In the genomic region with DNA sequence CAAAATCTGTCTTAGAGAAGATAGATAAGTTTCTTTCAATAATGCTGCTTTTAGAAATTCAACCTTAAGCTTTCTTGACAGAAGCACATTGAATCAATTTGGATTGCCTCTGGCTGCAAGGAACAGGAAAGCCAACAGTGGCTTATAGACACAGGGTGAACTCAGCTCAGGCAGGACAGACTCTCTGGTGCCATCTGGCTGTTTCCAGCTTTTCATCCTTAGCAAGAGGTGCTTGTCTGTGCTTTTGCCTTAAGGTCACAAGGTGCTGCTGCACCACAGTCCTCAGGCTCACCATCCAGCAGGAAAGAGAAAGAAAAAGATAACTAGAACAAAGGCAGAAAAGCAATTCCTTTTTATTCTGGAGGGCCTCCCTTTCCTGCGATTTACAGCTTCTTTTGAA, we compare ENCODE assay signal across 8 cellular contexts.
DNase-seq lines count a peak whose midpoint lies in the region; TF ChIP-seq lines count a peak whose summit lies in the region.

No MANE protein-coding gene starts in this region.

- no peaks in the 10 kb centered on the region for H3K4me1 Mint-ChIP-seq in activated T-helper 1 cell treated with anti-CD3 and anti-CD28 coated beads, Interleukin-12 subunit alpha, Interleukin-12 subunit beta, Interleukin-2, Interleukin-4 antibody, amounts not matched to agents 30 ng/mL and 10 ng/mL and 1 ng/mL, durations not matched to agents 14 hours and 24 hours and 36 hours (ENCODE audit: low read depth)

- H3K36me3 ChIP-seq in colonic mucosa: no peaks in the 10 kb centered on the region
- no peaks in the 10 kb centered on the region for H3K36me3 ChIP-seq in osteoblast (ENCODE audit: insufficient read depth, low read length)

- H3K27me3 ChIP-seq in colonic mucosa (no peaks in the 10 kb centered on the region), osteoblast (ENCODE audit: insufficient read depth, low read length) (peaks cover 27% of the 10 kb centered on the region)

- H3K27ac ChIP-seq in colonic mucosa: no peak overlapping the region
- H3K27ac ChIP-seq in osteoblast (ENCODE audit: low read depth, low read length): no peak overlapping the region

- H3K27ac Mint-ChIP-seq in activated T-helper 1 cell treated with anti-CD3 and anti-CD28 coated beads, Interleukin-12 subunit alpha, Interleukin-12 subunit beta, Interleukin-2, Interleukin-4 antibody, amounts not matched to agents 30 ng/mL and 10 ng/mL and 1 ng/mL, durations not matched to agents 14 hours and 24 hours and 36 hours: no peak overlapping the region

- H2AFZ ChIP-seq in osteoblast (ENCODE audit: low read length): no peak overlapping the region

- DNase-seq in A172 (ENCODE audit: low spot score) (peak; percentile 67), GM13977 (ENCODE audit: low spot score) (no peak), NCI-H526 (lab: John Stamatoyannopoulos, UW) (peak; percentile 44 to 65), colonic mucosa (peak; percentile 56), osteoblast (ENCODE audit: insufficient read length, low spot score, missing footprints) (peak; percentile 83)
- no peak for DNase-seq in stimulated activated naive CD4-positive, alpha-beta T cell treated with Interleukin-2 at 50 U/mL for 16 hours (lab: John Stamatoyannopoulos, UW)
- no peak for DNase-seq in activated T-helper 1 cell treated with anti-CD3 and anti-CD28 coated beads, Interleukin-12 subunit alpha, Interleukin-12 subunit beta, Interleukin-2, Interleukin-4 antibody, amounts not matched to agents 30 ng/mL and 10 ng/mL and 1 ng/mL, durations not matched to agents 14 hours and 24 hours and 36 hours (ENCODE audit: low spot score)
- DNase-seq in activated CD4-positive, alpha-beta T cell treated with anti-CD3 and anti-CD28 coated beads for 1 hour: no peak

- no peaks in the 10 kb centered on the region for H3K9me3 Mint-ChIP-seq in activated T-helper 1 cell treated with anti-CD3 and anti-CD28 coated beads, Interleukin-12 subunit alpha, Interleukin-12 subunit beta, Interleukin-2, Interleukin-4 antibody, amounts not matched to agents 30 ng/mL and 10 ng/mL and 1 ng/mL, durations not matched to agents 14 hours and 24 hours and 36 hours

- TF ChIP-seq CTCF in GM13977 (IDR thresholded peaks at IDR 0.05; ENCODE audit: extremely low read depth, insufficient read depth, missing control alignments): peak; percentile 19
- peak; percentile 33 for TF ChIP-seq CTCF in colonic mucosa (IDR thresholded peaks at IDR 0.05)
- TF ChIP-seq CTCF in osteoblast (IDR thresholded peaks at IDR 0.05; ENCODE audit: extremely low read depth, low read depth, low read length): peak; percentile 72

- no peaks in the 10 kb centered on the region for H3K79me2 ChIP-seq in osteoblast (ENCODE audit: insufficient read depth, low read length)

- H3K9me3 ChIP-seq in colonic mucosa: no peaks in the 10 kb centered on the region
- no peaks in the 10 kb centered on the region for H3K9me3 ChIP-seq in osteoblast (ENCODE audit: low read depth, low read length)

- H3K4me1 ChIP-seq in colonic mucosa: no peaks in the 10 kb centered on the region
- peaks cover under 1% of the 10 kb centered on the region for H3K4me1 ChIP-seq in osteoblast (ENCODE audit: insufficient read depth, low read length)

- H3K9ac ChIP-seq in colonic mucosa (ENCODE audit: low read depth in 2 of 2, low read length in 2 of 2): no peak overlapping the region

- H3K4me3 ChIP-seq in colonic mucosa (no peak overlapping the region), osteoblast (ENCODE audit: insufficient read depth, low read length) (no peak overlapping the region)

- in situ Hi-C loops in GM13977 (cut with MboI; ENCODE audit: low pct_unique_long_range_greater_than_20kb, low sequenced_read_pairs, unreplicated experiment): no loop called here

- H3K36me3 Mint-ChIP-seq in activated T-helper 1 cell treated with anti-CD3 and anti-CD28 coated beads, Interleukin-12 subunit alpha, Interleukin-12 subunit beta, Interleukin-2, Interleukin-4 antibody, amounts not matched to agents 30 ng/mL and 10 ng/mL and 1 ng/mL, durations not matched to agents 14 hours and 24 hours and 36 hours (ENCODE audit: low read depth): no peaks in the 10 kb centered on the region

- no peak overlapping the region for H3K4me2 ChIP-seq in osteoblast (ENCODE audit: insufficient read depth, low read length)

- H3K4me3 Mint-ChIP-seq in activated T-helper 1 cell treated with anti-CD3 and anti-CD28 coated beads, Interleukin-12 subunit alpha, Interleukin-12 subunit beta, Interleukin-2, Interleukin-4 antibody, amounts not matched to agents 30 ng/mL and 10 ng/mL and 1 ng/mL, durations not matched to agents 14 hours and 24 hours and 36 hours: no peak overlapping the region

- intact Hi-C loops in colonic mucosa (cut with DNase I): loop anchor here (5.0 kb wide), 1 partner anchor 205 kb away; no protein-coding TSS in a partner anchor
- intact Hi-C loops in activated T-helper 1 cell treated with anti-CD3 and anti-CD28 coated beads, Interleukin-12 subunit alpha, Interleukin-12 subunit beta, Interleukin-2, Interleukin-4 antibody, amounts not matched to agents 30 ng/mL and 10 ng/mL and 1 ng/mL, durations not matched to agents 14 hours and 24 hours and 36 hours (cut with micrococcal nuclease): loop anchor here (5.0 kb wide), 1 partner anchor 205 kb away; no protein-coding TSS in a partner anchor

- no peaks in the 10 kb centered on the region for H4K20me1 ChIP-seq in osteoblast (ENCODE audit: insufficient read depth, low read length)

- peaks cover 15% of the 10 kb centered on the region for H3K27me3 Mint-ChIP-seq in activated T-helper 1 cell treated with anti-CD3 and anti-CD28 coated beads, Interleukin-12 subunit alpha, Interleukin-12 subunit beta, Interleukin-2, Interleukin-4 antibody, amounts not matched to agents 30 ng/mL and 10 ng/mL and 1 ng/mL, durations not matched to agents 14 hours and 24 hours and 36 hours (ENCODE audit: insufficient read depth)

Comparison
In these comparisons a context has a peak if more than half of its experiments do, and no peak if none do; other contexts are left out.
1. DNase-seq: peak in A172 (single experiment), NCI-H526 (2 of 2), colonic mucosa (single experiment) and osteoblast (single experiment); none in GM13977 (single experiment), stimulated activated naive CD4-positive, alpha-beta T cell treated with Interleukin-2 at 50 U/mL for 16 hours (single experiment), activated T-helper 1 cell treated with anti-CD3 and anti-CD28 coated beads, Interleukin-12 subunit alpha, Interleukin-12 subunit beta, Interleukin-2, Interleukin-4 antibody, amounts not matched to agents 30 ng/mL and 10 ng/mL and 1 ng/mL, durations not matched to agents 14 hours and 24 hours and 36 hours (single experiment) and activated CD4-positive, alpha-beta T cell treated with anti-CD3 and anti-CD28 coated beads for 1 hour (single experiment).
2. CTCF ChIP-seq: peak in every context shown above with its lines; median percentile 72 in osteoblast; 33 in colonic mucosa; 19 in GM13977.